ENCODE assay signal across 9 cellular contexts in genomic region chr5:1552469-1553255, GRCh38. TPM values are rescaled to one million over a fixed set of nuclear protein-coding genes. Genes with fewer than 3 reads are reported as not detected.
DNase-seq lines count a peak whose midpoint lies in the region; ATAC-seq and TF ChIP-seq lines count a peak whose summit lies in the region.
"Had no signal": no experiment of that assay in that cellular context is flagged by ENCODE, and none has a peak within 500 bp of the region (broad histone marks: within the 10 kb centered on the region; RNA-seq: fewer than 3 reads in every experiment).

No MANE protein-coding gene starts in this region.

- H3K27me3 ChIP-seq in MM.1S (replicated peaks; ENCODE audit: insufficient read depth, low read length), result peaks cover 10% of the 10 kb centered on the region
- H3K27me3 ChIP-seq in adipocyte (replicated peaks; ENCODE audit: control insufficient read depth, insufficient read depth, low read length), result peaks cover 10% of the 10 kb centered on the region
- no peaks in the 10 kb centered on the region for H3K27me3 ChIP-seq in right cardiac atrium (ENCODE audit: control insufficient read depth, insufficient read depth)
- peaks cover 90% of the 10 kb centered on the region for H3K27me3 ChIP-seq in skeletal muscle satellite cell (ENCODE audit: control insufficient read depth, insufficient read depth, low read length)

- H3K4me3 Mint-ChIP-seq in endothelial cell (ENCODE audit: unreplicated experiment), result no peak overlapping the region
- no peak overlapping the region for H3K4me3 Mint-ChIP-seq in activated naive CD4-positive, alpha-beta T cell treated with anti-CD3 and anti-CD28 coated beads, Interleukin-2, amount 10 ng/mL, durations not matched to agents 7 days and 5 days

- no peaks in the 10 kb centered on the region for H3K79me2 ChIP-seq in MM.1S (ENCODE audit: low read length)

- H3K9me3 ChIP-seq in MM.1S (replicated peaks; ENCODE audit: insufficient read depth, low read length) (no peaks in the 10 kb centered on the region), adipocyte (ENCODE audit: control insufficient read depth, low read length) (no peaks in the 10 kb centered on the region), right cardiac atrium (ENCODE audit: control insufficient read depth, low read length) (no peaks in the 10 kb centered on the region), skeletal muscle satellite cell (replicated peaks; ENCODE audit: low read length) (no peaks in the 10 kb centered on the region)

- H2AFZ ChIP-seq in MM.1S (ENCODE audit: low read length), result no peak overlapping the region

- no peak overlapping the region for H3K27ac Mint-ChIP-seq in endothelial cell (ENCODE audit: unreplicated experiment)
- H3K27ac Mint-ChIP-seq in activated naive CD4-positive, alpha-beta T cell treated with anti-CD3 and anti-CD28 coated beads, Interleukin-2, amount 10 ng/mL, durations not matched to agents 7 days and 5 days, result no peak overlapping the region

- H3K4me1 ChIP-seq in MM.1S (ENCODE audit: low read length) (no peaks in the 10 kb centered on the region), adipocyte (ENCODE audit: control insufficient read depth, insufficient read depth, low read length) (peaks cover 18% of the 10 kb centered on the region), right cardiac atrium (ENCODE audit: control insufficient read depth, insufficient read depth, low read length) (no peaks in the 10 kb centered on the region), skeletal muscle satellite cell (ENCODE audit: control insufficient read depth, insufficient read depth, low read length) (peaks cover 36% of the 10 kb centered on the region)

- H3K4me1 Mint-ChIP-seq in endothelial cell (ENCODE audit: unreplicated experiment), result no peaks in the 10 kb centered on the region
- H3K4me1 Mint-ChIP-seq in activated naive CD4-positive, alpha-beta T cell treated with anti-CD3 and anti-CD28 coated beads, Interleukin-2, amount 10 ng/mL, durations not matched to agents 7 days and 5 days, result no peaks in the 10 kb centered on the region

- H3K36me3 Mint-ChIP-seq in endothelial cell (ENCODE audit: low read depth, unreplicated experiment), result no peaks in the 10 kb centered on the region
- H3K36me3 Mint-ChIP-seq in activated naive CD4-positive, alpha-beta T cell treated with anti-CD3 and anti-CD28 coated beads, Interleukin-2, amount 10 ng/mL, durations not matched to agents 7 days and 5 days, result no peaks in the 10 kb centered on the region

- TF ChIP-seq CTCF in MM.1S (IDR thresholded peaks at IDR 0.05; ENCODE audit: low read length), result no peak
- TF ChIP-seq CTCF in endothelial cell (IDR thresholded peaks at IDR 0.05; ENCODE audit: unreplicated experiment), result no peak

- no peaks in the 10 kb centered on the region for H4K20me1 ChIP-seq in MM.1S (ENCODE audit: insufficient read depth, low read length)

- CTCF ChIA-PET in activated naive CD4-positive, alpha-beta T cell treated with anti-CD3 and anti-CD28 coated beads, Interleukin-2, amount 10 ng/mL, durations not matched to agents 7 days and 5 days (lab: Charles Lee), result no interaction called here

- no peak overlapping the region for H3K4me3 ChIP-seq in MM.1S (ENCODE audit: low read length)
- H3K4me3 ChIP-seq in adipocyte (ENCODE audit: low read length), result peak overlapping the region; percentile 5
- H3K4me3 ChIP-seq in right cardiac atrium (ENCODE audit: low read length), result no peak overlapping the region
- H3K4me3 ChIP-seq in skeletal muscle satellite cell (ENCODE audit: low read length), result no peak overlapping the region

- H3F3A ChIP-seq in MM.1S (ENCODE audit: insufficient read depth, low read length), result no peaks in the 10 kb centered on the region

- intact Hi-C loops in right cardiac atrium (cut with DNase I), result no loop called here

- H3K9me3 Mint-ChIP-seq in endothelial cell (ENCODE audit: unreplicated experiment), result no peaks in the 10 kb centered on the region
- no peaks in the 10 kb centered on the region for H3K9me3 Mint-ChIP-seq in activated naive CD4-positive, alpha-beta T cell treated with anti-CD3 and anti-CD28 coated beads, Interleukin-2, amount 10 ng/mL, durations not matched to agents 7 days and 5 days

- peaks cover 2% of the 10 kb centered on the region for H3K27me3 Mint-ChIP-seq in endothelial cell (ENCODE audit: unreplicated experiment)
- peaks cover 8% of the 10 kb centered on the region for H3K27me3 Mint-ChIP-seq in activated naive CD4-positive, alpha-beta T cell treated with anti-CD3 and anti-CD28 coated beads, Interleukin-2, amount 10 ng/mL, durations not matched to agents 7 days and 5 days

- DNase-seq in MM.1S (peak; percentile 33), adipocyte (ENCODE audit: low read depth) (peak; percentile 33), right cardiac atrium (peak; percentile 76 to 92 (median 89)), endothelial cell (ENCODE audit: low spot score) (no peak)
- DNase-seq in activated naive CD4-positive, alpha-beta T cell treated with anti-CD3 and anti-CD28 coated beads, Interleukin-2, amount 10 ng/mL, durations not matched to agents 7 days and 5 days, result no peak
- DNase-seq: NCI-H226 had no signal

- H3K27ac ChIP-seq in MM.1S (ENCODE audit: low read length) (no peak overlapping the region), right cardiac atrium (ENCODE audit: low read length) (no peak overlapping the region)

- H3K9ac ChIP-seq in MM.1S (ENCODE audit: low read length) (no peak overlapping the region), adipocyte (ENCODE audit: low read length) (peak overlapping the region; percentile 32), skeletal muscle satellite cell (ENCODE audit: low read depth, low read length) (no peak overlapping the region)

- H3K4me2 ChIP-seq in MM.1S (ENCODE audit: low read depth, low read length), result no peak overlapping the region
- peak overlapping the region; percentile 69 for H3K4me2 ChIP-seq in skeletal muscle satellite cell (ENCODE audit: low read length)

- ATAC-seq in right cardiac atrium (peak; percentile 75 to 79), HG03378 (IDR thresholded peaks at IDR 0.05; ENCODE audit: unreplicated experiment) (no peak), HG02840 (IDR thresholded peaks at IDR 0.05; ENCODE audit: low FRiP score, unreplicated experiment) (no peak)

- no peaks in the 10 kb centered on the region for H3K9me2 ChIP-seq in MM.1S (replicated peaks; ENCODE audit: insufficient read depth, low read length)

- H3K36me3 ChIP-seq in MM.1S (replicated peaks; ENCODE audit: insufficient read depth, low read length) (no peaks in the 10 kb centered on the region), adipocyte (ENCODE audit: control insufficient read depth, insufficient read depth, low read length, severe bottlenecking) (no peaks in the 10 kb centered on the region), skeletal muscle satellite cell (ENCODE audit: insufficient read depth, low read length) (no peaks in the 10 kb centered on the region)

- 44% methylated on average over 33 of the region's 33 CpGs for WGBS in right cardiac atrium

RNA-seq across cellular contexts. Expression of gene LPCAT1, which starts 28.9 kb away (rescaled TPM):
- total RNA-seq in right cardiac atrium (10 to 100 TPM; 11.0 to 19.7 (median 15.5) TPM), endothelial cell (ENCODE audit: unreplicated experiment) (81.3 TPM)
- 15.6 TPM for polyA plus RNA-seq in right cardiac atrium
- total RNA-seq in skeletal muscle satellite cell (2012; rRNA removed), result 54.4 and 55.5 TPM in 2 replicates

Comparison
In these comparisons a context has a peak if more than half of its experiments do, and no peak if none do; other contexts are left out.
1. DNase-seq: peak in MM.1S (single experiment), adipocyte (single experiment) and right cardiac atrium (3 of 3); none in endothelial cell (single experiment) and activated naive CD4-positive, alpha-beta T cell treated with anti-CD3 and anti-CD28 coated beads, Interleukin-2, amount 10 ng/mL, durations not matched to agents 7 days and 5 days (single experiment).
2. ATAC-seq: peak in right cardiac atrium (2 of 2); none in HG03378 (single experiment) and HG02840 (single experiment).